In the genomic region with DNA sequence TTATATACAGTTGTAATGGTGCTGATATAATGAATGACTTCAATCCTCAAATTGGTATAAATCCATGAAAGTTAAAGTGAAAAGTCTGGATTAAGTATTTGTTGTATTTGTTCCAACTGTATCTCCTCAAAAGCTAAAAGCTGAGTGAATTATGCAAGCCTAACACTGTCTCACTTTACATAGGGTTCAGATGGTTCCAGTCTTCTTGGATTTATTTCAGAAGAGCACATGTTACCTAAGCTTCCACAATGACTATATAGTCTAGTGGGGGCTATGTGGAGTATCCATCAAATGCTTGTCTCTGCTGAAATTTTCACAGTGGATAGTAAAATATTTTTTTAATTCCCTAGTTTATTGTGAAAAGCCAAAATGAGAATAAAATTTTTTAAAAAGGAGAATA, we compare ENCODE assay signal across 33 cellular contexts. TPM values are rescaled to one million over a fixed set of nuclear protein-coding genes. Genes with fewer than 3 reads are reported as not detected.
DNase-seq lines count a peak whose midpoint lies in the region; ATAC-seq and TF ChIP-seq lines count a peak whose summit lies in the region.
"Had no signal": no experiment of that assay in that cellular context is flagged by ENCODE, and none has a peak within 500 bp of the region (broad histone marks: within the 10 kb centered on the region; RNA-seq: fewer than 3 reads in every experiment).

No MANE protein-coding gene starts in this region.

- H3K9me3 ChIP-seq in adipocyte (ENCODE audit: control insufficient read depth, low read length) (no peaks in the 10 kb centered on the region), gastrocnemius medialis (no peaks in the 10 kb centered on the region)
- H3K9me3 ChIP-seq: A549, BE2C, BLaER1, Caco-2 had no signal

- no peaks in the 10 kb centered on the region for H3K27me3 ChIP-seq in adipocyte (replicated peaks; ENCODE audit: control insufficient read depth, insufficient read depth, low read length)
- no peaks in the 10 kb centered on the region for H3K27me3 ChIP-seq in gastrocnemius medialis
- H3K27me3 ChIP-seq in mesendoderm (ENCODE audit: insufficient read depth, low read length, poor library complexity) = no peaks in the 10 kb centered on the region
- H3K27me3 ChIP-seq: BE2C; BLaER1; BLaER1 treated with 17β-estradiol and CSF1 and Interleukin-3, amounts not matched to agents 10 nM and 100 nM had no signal

- H3K4me3 ChIP-seq in adipocyte (ENCODE audit: low read length) (no peak overlapping the region), choroid plexus epithelial cell (ENCODE audit: low read depth, low read length) (no peak overlapping the region), gastrocnemius medialis (no peak overlapping the region), mesendoderm (ENCODE audit: low read length) (no peak overlapping the region)
- H3K4me3 ChIP-seq: A549; BLaER1; BLaER1 treated with 17β-estradiol and CSF1 and Interleukin-3, amounts not matched to agents 10 nM and 100 nM had no signal

- H3K36me3 ChIP-seq in adipocyte (ENCODE audit: control insufficient read depth, insufficient read depth, low read length, severe bottlenecking) (peaks cover 60% of the 10 kb centered on the region), gastrocnemius medialis (peaks cover 0 to 18% of the 10 kb centered on the region in 2 donors), mesendoderm (ENCODE audit: control insufficient read depth, insufficient read depth, low read length) (no peaks in the 10 kb centered on the region)
- H3K36me3 ChIP-seq: BE2C had no signal

- no peaks in the 10 kb centered on the region for H3K79me2 ChIP-seq in mesendoderm (ENCODE audit: control insufficient read depth, insufficient read depth, low read length)

- H2BK15ac ChIP-seq in mesendoderm (replicated peaks; ENCODE audit: low read depth) = no peak overlapping the region

- peak; percentile 8 for DNase-seq in adipocyte (ENCODE audit: low read depth)
- DNase-seq in choroid plexus epithelial cell (ENCODE audit: low read depth) = peak; percentile 13
- peak; percentile 32 for DNase-seq in fibroblast of gingiva (ENCODE audit: low read depth)
- DNase-seq in gastrocnemius medialis = no peak
- DNase-seq in NCI-H1436 treated with DMSO at 0.1 percent for 48 hours (lab: John Stamatoyannopoulos, UW) = no peak
- DNase-seq in mesendoderm = no peak
- no peak for DNase-seq in middle frontal gyrus (ENCODE audit: extremely low spot score, low spot score)
- DNase-seq: 8988T; ACHN; AML-193; BE2C; C1 segment of cervical spinal cord; Caco-2; Calu3; CD4-positive, alpha-beta memory T cell; CD4-positive, alpha-beta T cell; CD4-positive, CD25-positive, alpha-beta regulatory T cell; CD8-positive, alpha-beta memory T cell; CD8-positive, alpha-beta T cell; COR-L47; DMS 273 treated with DMSO at 0.1 percent for 48 hours; DMS153; DMS53; DMS79; DMS79 treated with DMSO at 0.1 percent for 48 hours; DND-41; EL had no signal

- no peak overlapping the region for H3K4ac ChIP-seq in mesendoderm (ENCODE audit: low read depth, low read length)

- no peak overlapping the region for H2BK5ac ChIP-seq in mesendoderm (ENCODE audit: low read length)

- ATAC-seq in gastrocnemius medialis = peak; percentile 83 to 90
- no peak for ATAC-seq in GM21526 (IDR thresholded peaks at IDR 0.05; ENCODE audit: low FRiP score, unreplicated experiment)
- ATAC-seq: A549; CD8-positive, alpha-beta T cell had no signal

- no peak overlapping the region for H4K5ac ChIP-seq in mesendoderm (ENCODE audit: low read length)

- no peak overlapping the region for H2BK120ac ChIP-seq in mesendoderm (ENCODE audit: low read depth, low read length)

- no peak overlapping the region for H3K56ac ChIP-seq in mesendoderm (ENCODE audit: low read length)

- H3K9ac ChIP-seq in adipocyte (ENCODE audit: low read length) = no peak overlapping the region
- H3K9ac ChIP-seq in mesendoderm (ENCODE audit: low read length) = no peak overlapping the region
- H3K9ac ChIP-seq: BLaER1; BLaER1 treated with 17β-estradiol and CSF1 and Interleukin-3, amounts not matched to agents 10 nM and 100 nM had no signal

- intact Hi-C loops in gastrocnemius medialis (cut with DNase I; ENCODE audit: low total_unique reads) = no loop called here

- no peak overlapping the region for H3K27ac ChIP-seq in gastrocnemius medialis
- H3K27ac ChIP-seq in mesendoderm (ENCODE audit: low read depth, low read length) = no peak overlapping the region
- H3K27ac ChIP-seq: 22Rv1; A549; BLaER1; BLaER1 treated with 17β-estradiol and CSF1 and Interleukin-3, amounts not matched to agents 10 nM and 100 nM; C4-2B had no signal

- in situ Hi-C loops in gastrocnemius medialis (cut with MboI; ENCODE audit: low sequenced_read_pairs in 4 of 4) = no loop called here

- H3K4me1 ChIP-seq in adipocyte (ENCODE audit: control insufficient read depth, insufficient read depth, low read length) (peaks cover 8% of the 10 kb centered on the region), gastrocnemius medialis (peaks cover 5 to 8% of the 10 kb centered on the region in 2 donors), mesendoderm (ENCODE audit: control insufficient read depth, low read depth, low read length) (no peaks in the 10 kb centered on the region)
- H3K4me1 ChIP-seq: A549; BE2C; BLaER1; BLaER1 treated with 17β-estradiol and CSF1 and Interleukin-3, amounts not matched to agents 10 nM and 100 nM; Caco-2 had no signal

- no peak overlapping the region for H3K23ac ChIP-seq in mesendoderm (ENCODE audit: low read length)

- no peak overlapping the region for H3K18ac ChIP-seq in mesendoderm (ENCODE audit: low read length)

- TF ChIP-seq CTCF in choroid plexus epithelial cell (conservative IDR thresholded peaks at IDR 0.05; ENCODE audit: low read depth, low read length) (no peak), gastrocnemius medialis (IDR thresholded peaks at IDR 0.05 in 4 of 5, conservative IDR thresholded peaks at IDR 0.05 in 1 of 5) (no peak)

- H4K8ac ChIP-seq in mesendoderm (ENCODE audit: low read depth, low read length) = no peak overlapping the region

- no peak overlapping the region for H3K4me2 ChIP-seq in mesendoderm (ENCODE audit: low read length)
- H3K4me2 ChIP-seq: A549; BLaER1; BLaER1 treated with 17β-estradiol and CSF1 and Interleukin-3, amounts not matched to agents 10 nM and 100 nM had no signal

- H3K79me1 ChIP-seq in mesendoderm (ENCODE audit: low read length) = peaks cover 2% of the 10 kb centered on the region

- TF ChIP-seq POLR2A in gastrocnemius medialis (IDR thresholded peaks at IDR 0.05) = no peak

- no peak overlapping the region for H2AK5ac ChIP-seq in mesendoderm (ENCODE audit: low read length)

RNA-seq across cellular contexts. Expression of a gene that starts 13.0 kb away (rescaled TPM):
- total RNA-seq in gastrocnemius medialis = 10 to 100 TPM in 3 of 4 donors, 1 to 10 TPM in 1; 10.0 to 20.2 (median 13.1) TPM
- polyA plus RNA-seq in mesendoderm (2013, experiment 1 of 2) = 11.7 TPM
- polyA plus RNA-seq in mesendoderm (2013, experiment 2 of 2) = 13.1 TPM

RNA-seq across cellular contexts. Expression of a gene that starts 13.4 kb away (rescaled TPM):
- total RNA-seq in gastrocnemius medialis = 10 to 100 TPM; 27.8 to 49.1 (median 32.8) TPM
- polyA plus RNA-seq in mesendoderm (2013, experiment 1 of 2) = 68.9 TPM
- polyA plus RNA-seq in mesendoderm (2013, experiment 2 of 2) = 69.7 TPM

RNA-seq across cellular contexts. Expression of a gene that starts 48.6 kb away (rescaled TPM):
- 10 to 100 TPM; 24.2 to 43.5 (median 41.2) TPM for total RNA-seq in gastrocnemius medialis
- polyA plus RNA-seq in mesendoderm (2013, experiment 1 of 2) = 80.8 TPM
- polyA plus RNA-seq in mesendoderm (2013, experiment 2 of 2) = 78.9 TPM

Comparison
In these comparisons a context has a peak if more than half of its experiments do, and no peak if none do; other contexts are left out.
1. DNase-seq: peak in adipocyte (single experiment), choroid plexus epithelial cell (single experiment) and fibroblast of gingiva (single experiment); none in gastrocnemius medialis (0 of 2), NCI-H1436 treated with DMSO at 0.1 percent for 48 hours (single experiment), mesendoderm (single experiment) and middle frontal gyrus (single experiment).